ENCODE assay signal across 19 cellular contexts in genomic region chr2:39524061-39524460, GRCh38.
DNase-seq lines count a peak whose midpoint lies in the region; ATAC-seq, FAIRE-seq and TF ChIP-seq lines count a peak whose summit lies in the region.
"Had no signal": no experiment of that assay in that cellular context is flagged by ENCODE, and none has a peak within 500 bp of the region (broad histone marks: within the 10 kb centered on the region; RNA-seq: fewer than 3 reads in every experiment).

No MANE protein-coding gene starts in this region.

- H3K4me3 Mint-ChIP-seq in Calu3 (ENCODE audit: low read depth, unreplicated experiment) = no peak overlapping the region
- H3K4me3 Mint-ChIP-seq in osteocyte (ENCODE audit: unreplicated experiment) = peak overlapping the region; percentile 2
- H3K4me3 Mint-ChIP-seq: stimulated activated naive CD8-positive, alpha-beta T cell treated with anti-CD3 and anti-CD28 coated beads, Interleukin-15, amount 100 ng/mL, for 72 hours; T-cell had no signal

- H3K27me3 Mint-ChIP-seq in Calu3 (ENCODE audit: unreplicated experiment) = no peaks in the 10 kb centered on the region
- H3K27me3 Mint-ChIP-seq in osteocyte (ENCODE audit: unreplicated experiment) = no peaks in the 10 kb centered on the region
- H3K27me3 Mint-ChIP-seq: stimulated activated naive CD8-positive, alpha-beta T cell treated with anti-CD3 and anti-CD28 coated beads, Interleukin-15, amount 100 ng/mL, for 72 hours; T-cell had no signal

- no peaks in the 10 kb centered on the region for H3K27me3 ChIP-seq in SJCRH30
- H3K27me3 ChIP-seq: colonic mucosa, uterus had no signal

- no peak for ATAC-seq in GM18909 (IDR thresholded peaks at IDR 0.05; ENCODE audit: poor library complexity, unreplicated experiment)
- ATAC-seq: stimulated activated naive CD8-positive, alpha-beta T cell treated with anti-CD3 and anti-CD28 coated beads, Interleukin-15, amount 100 ng/mL, for 72 hours; T-cell had no signal

- DNase-seq in Calu3 = no peak
- DNase-seq in SJCRH30 = peak in 1 of 2 experiments; percentile 13
- DNase-seq in fibroblast of gingiva (ENCODE audit: low read depth) = peak; percentile 19
- no peak for DNase-seq in osteocyte (ENCODE audit: extremely low spot score, unreplicated experiment)
- DNase-seq in HTR-8/SVneo (ENCODE audit: insufficient read length, low spot score) = no peak
- DNase-seq in activated naive CD4-positive, alpha-beta T cell treated with anti-CD3 and anti-CD28 coated beads, Interleukin-2, amount 50 U/mL, for 16 hours = no peak
- no peak for DNase-seq in OCI-M2 (lab: John Stamatoyannopoulos, UW; ENCODE audit: unreplicated experiment)
- DNase-seq: anterior cingulate cortex; colonic mucosa; hypothalamus; NCI-H1105; NCI-H774; stimulated activated naive CD8-positive, alpha-beta T cell treated with anti-CD3 and anti-CD28 coated beads, Interleukin-15, amount 100 ng/mL, for 72 hours; T-cell; uterus had no signal

- H3K36me3 Mint-ChIP-seq in Calu3 (ENCODE audit: insufficient read depth, unreplicated experiment) (peaks cover 9% of the 10 kb centered on the region), osteocyte (ENCODE audit: unreplicated experiment) (no peaks in the 10 kb centered on the region)

- intact Hi-C loops in Calu3 (cut with micrococcal nuclease; ENCODE audit: unreplicated experiment) = no loop called here

- H3K9me3 Mint-ChIP-seq in Calu3 (ENCODE audit: low read depth, unreplicated experiment) = peaks cover 5% of the 10 kb centered on the region
- no peaks in the 10 kb centered on the region for H3K9me3 Mint-ChIP-seq in osteocyte (ENCODE audit: unreplicated experiment)

- TF ChIP-seq CTCF in Calu3 (IDR thresholded peaks at IDR 0.05; ENCODE audit: unreplicated experiment) (no peak), osteocyte (IDR thresholded peaks at IDR 0.05) (no peak)

- H3K9me3 ChIP-seq in SJCRH30 (replicated peaks) = peaks cover 12% of the 10 kb centered on the region
- H3K9me3 ChIP-seq: colonic mucosa, uterus had no signal

- BruUV-seq in Calu3 (replicated peaks; lab: Mats Ljungman, UMichigan) = no TSS peak

- no peak for FAIRE-seq in HTR-8/SVneo (lab: Jason Lieb, UNC)

- H3K4me1 Mint-ChIP-seq in Calu3 (ENCODE audit: low read depth, unreplicated experiment) = peaks cover 35% of the 10 kb centered on the region
- H3K4me1 Mint-ChIP-seq in osteocyte (ENCODE audit: unreplicated experiment) = peaks cover 37% of the 10 kb centered on the region
- H3K4me1 Mint-ChIP-seq: stimulated activated naive CD8-positive, alpha-beta T cell treated with anti-CD3 and anti-CD28 coated beads, Interleukin-15, amount 100 ng/mL, for 72 hours had no signal

- H3K36me3 ChIP-seq in SJCRH30 = no peaks in the 10 kb centered on the region
- H3K36me3 ChIP-seq: colonic mucosa, uterus had no signal

- CTCF ChIA-PET in Calu3 (lab: Charles Lee) = interaction anchor here (0.6 to 0.9 kb wide), 5 partner anchors 28 to 226 kb away, joined by 3 to 4 read pairs (median 3); no protein-coding TSS in a partner anchor

- H3K27ac ChIP-seq in SJCRH30 = peak overlapping the region; percentile 78
- H3K27ac ChIP-seq: colonic mucosa, KMS-11, uterus, VCaP had no signal

- H3K4me1 ChIP-seq in SJCRH30 = peaks cover 19% of the 10 kb centered on the region
- H3K4me1 ChIP-seq: colonic mucosa, uterus had no signal

- H3K4me3 ChIP-seq in SJCRH30 = no peak overlapping the region
- H3K4me3 ChIP-seq: colonic mucosa, uterus had no signal

- H3K27ac Mint-ChIP-seq in Calu3 (ENCODE audit: unreplicated experiment) = peak overlapping the region; percentile 45
- H3K27ac Mint-ChIP-seq in osteocyte (ENCODE audit: unreplicated experiment) = peak overlapping the region; percentile 95
- H3K27ac Mint-ChIP-seq: progenitor cell of endocrine pancreas; stimulated activated naive CD8-positive, alpha-beta T cell treated with anti-CD3 and anti-CD28 coated beads, Interleukin-15, amount 100 ng/mL, for 72 hours; T-cell had no signal
